Comparison of ENCODE assay signal across 1 cellular context in the genomic region with DNA sequence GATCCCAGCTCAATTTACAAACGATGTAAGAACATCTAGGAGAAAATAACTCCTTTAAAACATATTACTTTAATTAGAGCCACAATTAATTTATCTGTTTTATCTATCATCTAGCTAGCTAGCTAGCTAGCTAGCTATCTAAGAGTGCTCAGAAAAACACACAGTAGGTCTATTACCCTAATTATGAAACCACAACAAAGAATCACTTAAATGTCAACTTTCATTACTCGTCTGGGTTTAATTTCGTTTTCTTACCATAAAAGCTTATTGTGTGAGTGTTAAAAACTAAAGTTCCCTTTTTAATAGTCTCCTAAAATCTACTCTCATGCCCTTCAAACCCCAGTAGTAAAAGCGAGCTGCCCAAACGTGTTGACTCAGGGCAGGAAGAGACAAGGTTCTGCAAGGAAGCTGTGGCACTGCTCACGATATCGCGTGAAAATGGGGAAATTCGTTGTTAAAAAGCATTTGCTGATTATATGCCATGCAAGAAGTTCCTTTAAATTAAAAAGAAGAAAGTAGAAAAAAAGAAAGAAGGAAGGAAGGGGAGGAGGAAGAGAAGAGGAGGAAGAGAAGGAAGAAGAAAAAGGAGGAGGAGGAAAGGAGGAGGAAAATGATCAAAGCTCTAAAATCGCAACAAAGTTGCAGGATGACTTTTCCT.
TF ChIP-seq lines count a peak whose summit lies in the region.

No MANE protein-coding gene starts in this region.

TF ChIP-seq in WTC11, 78 proteins besides CTCF, POLR2A, EP300 and RAD21 (continued from another document):
- no peak for TF ChIP-seq AR (CRISPR knock-in tag; IDR thresholded peaks at IDR 0.05)
- no peak for TF ChIP-seq NFYB (CRISPR knock-in tag; conservative IDR thresholded peaks at IDR 0.05; ENCODE audit: low read depth)
- no peak for TF ChIP-seq ATF2 (CRISPR knock-in tag; IDR thresholded peaks at IDR 0.05; ENCODE audit: borderline replicate concordance, low read depth)
